8 cellular contexts compared by ENCODE assay signal in genomic region chr12:14776236-14776959, GRCh38. TPM values are rescaled to one million over a fixed set of nuclear protein-coding genes. Genes with fewer than 3 reads are reported as not detected.
A peak's percentile ranks its signal among the peaks of the same experiment; 100 is the strongest.
DNase-seq lines count a peak whose midpoint lies in the region; ATAC-seq lines count a peak whose summit lies in the region.

No MANE protein-coding gene starts in this region.

- H3K18ac ChIP-seq in mesenchymal stem cell (ENCODE audit: low read depth in 1 of 2, low read length in 2 of 2) = no peak overlapping the region

- peak overlapping the region in 1 of 2 experiments; percentile 95 for H3K4me3 ChIP-seq in mesenchymal stem cell (ENCODE audit: insufficient read depth in 1 of 2, low read depth in 1 of 2, low read length in 2 of 2)

- H2AFZ ChIP-seq in mesenchymal stem cell (ENCODE audit: low read depth, low read length) = no peak overlapping the region

- peaks cover 4% of the 10 kb centered on the region for H3K79me1 ChIP-seq in mesenchymal stem cell (replicated peaks; ENCODE audit: low read length, poor library complexity, severe bottlenecking)

- H2BK12ac ChIP-seq in mesenchymal stem cell (ENCODE audit: low read length in 2 of 2) = no peak overlapping the region

- peaks cover 16% of the 10 kb centered on the region for H3K4me1 Mint-ChIP-seq in activated T-helper 17 cell treated with anti-CD3 and anti-CD28 coated beads, Interleukin-2, amount 50 U/mL, for 72 hours

- no peak overlapping the region for H3K23ac ChIP-seq in mesenchymal stem cell (ENCODE audit: low read length in 2 of 2)

- peak overlapping the region; percentile 46 for H2AK5ac ChIP-seq in mesenchymal stem cell (ENCODE audit: low read length, severe bottlenecking)

- no peak overlapping the region for H3K4me2 ChIP-seq in mesenchymal stem cell (ENCODE audit: low read length, poor library complexity, severe bottlenecking)

- H3K14ac ChIP-seq in mesenchymal stem cell (ENCODE audit: low read length in 2 of 2) = no peak overlapping the region

- H3K36me3 Mint-ChIP-seq in activated T-helper 17 cell treated with anti-CD3 and anti-CD28 coated beads, Interleukin-2, amount 50 U/mL, for 72 hours (ENCODE audit: low read depth) = peaks cover 22% of the 10 kb centered on the region

- DNase-seq in AML-193 (lab: John Stamatoyannopoulos, UW) = peak; percentile 8 to 25
- DNase-seq in H4 (ENCODE audit: low spot score) = peak; percentile 24
- DNase-seq in mesenchymal stem cell = peak; percentile 39
- no peak for DNase-seq in 8988T

- H3K9ac ChIP-seq in mesenchymal stem cell (ENCODE audit: low read length) = peak overlapping the region; percentile 95

- no peak overlapping the region for H4K8ac ChIP-seq in mesenchymal stem cell (ENCODE audit: low read length)

- no peaks in the 10 kb centered on the region for H3K9me3 Mint-ChIP-seq in activated T-helper 17 cell treated with anti-CD3 and anti-CD28 coated beads, Interleukin-2, amount 50 U/mL, for 72 hours

- ATAC-seq in activated T-helper 17 cell treated with anti-CD3 and anti-CD28 coated beads, Interleukin-2, amount 50 U/mL, for 72 hours (replicated peaks) = no peak
- ATAC-seq in GM19023 (IDR thresholded peaks at IDR 0.05; ENCODE audit: unreplicated experiment) (no peak), GM18870 (IDR thresholded peaks at IDR 0.05; ENCODE audit: unreplicated experiment) (no peak), HG02798 (IDR thresholded peaks at IDR 0.05; ENCODE audit: poor library complexity, unreplicated experiment) (no peak)

- peak overlapping the region; percentile 99 for H3K4me3 Mint-ChIP-seq in activated T-helper 17 cell treated with anti-CD3 and anti-CD28 coated beads, Interleukin-2, amount 50 U/mL, for 72 hours

- H2BK120ac ChIP-seq in mesenchymal stem cell (ENCODE audit: low read depth, low read length) = no peak overlapping the region

- H2BK15ac ChIP-seq in mesenchymal stem cell (ENCODE audit: low read depth, poor library complexity, severe bottlenecking) = no peak overlapping the region

- H3K27ac ChIP-seq in mesenchymal stem cell (ENCODE audit: low read length, poor library complexity, severe bottlenecking) = no peak overlapping the region

- H3K9me3 ChIP-seq in mesenchymal stem cell (ENCODE audit: control insufficient read depth, low read length) = no peaks in the 10 kb centered on the region

- no peaks in the 10 kb centered on the region for H3K36me3 ChIP-seq in mesenchymal stem cell (ENCODE audit: control insufficient read depth in 1 of 2, insufficient read depth in 2 of 2, low read depth in 1 of 2, low read length in 2 of 2)

- H4K91ac ChIP-seq in mesenchymal stem cell (ENCODE audit: low read length) = no peak overlapping the region

- H2BK5ac ChIP-seq in mesenchymal stem cell (ENCODE audit: low read depth, low read length, poor library complexity, severe bottlenecking) = no peak overlapping the region

- no peak overlapping the region for H3K4ac ChIP-seq in mesenchymal stem cell (ENCODE audit: low read depth in 1 of 2, low read length in 2 of 2)

- H3K27me3 Mint-ChIP-seq in activated T-helper 17 cell treated with anti-CD3 and anti-CD28 coated beads, Interleukin-2, amount 50 U/mL, for 72 hours = no peaks in the 10 kb centered on the region

- no peaks in the 10 kb centered on the region for H3K27me3 ChIP-seq in mesenchymal stem cell (ENCODE audit: control insufficient read depth in 1 of 2, insufficient read depth in 1 of 2, low read length in 2 of 2)

- peak overlapping the region; percentile 95 for H3K27ac Mint-ChIP-seq in activated T-helper 17 cell treated with anti-CD3 and anti-CD28 coated beads, Interleukin-2, amount 50 U/mL, for 72 hours

- no peaks in the 10 kb centered on the region for H3K4me1 ChIP-seq in mesenchymal stem cell (ENCODE audit: control insufficient read depth, insufficient read depth, low read depth, low read length)

- 92% methylated on average over 5 of the region's 5 CpGs for WGBS in mesenchymal stem cell

RNA-seq across cellular contexts. Expression of gene WBP11, which starts 26.9 kb away (rescaled TPM):
- total RNA-seq in H4 (2014; rRNA removed; shearing (Covaris generic)) = 21.3 and 35.5 TPM in 2 replicates
- 100 to 1,000 TPM in 1 of 2 donors, 10 to 100 TPM in 1; 87.5 to 102 TPM for total RNA-seq in activated T-helper 17 cell treated with anti-CD3 and anti-CD28 coated beads, Interleukin-2, amount 50 U/mL, for 72 hours
- 58.2 TPM for polyA plus RNA-seq in mesenchymal stem cell (2013, experiment 1 of 2)
- 50.6 TPM for polyA plus RNA-seq in mesenchymal stem cell (2013, experiment 2 of 2)

RNA-seq across cellular contexts. Expression of gene C12orf60, which starts 27.1 kb away (rescaled TPM):
- total RNA-seq in H4 (2014; rRNA removed; shearing (Covaris generic)) = 1.2 and 2.8 TPM in 2 replicates
- 1 to 10 TPM; 2.6 to 3.7 TPM for total RNA-seq in activated T-helper 17 cell treated with anti-CD3 and anti-CD28 coated beads, Interleukin-2, amount 50 U/mL, for 72 hours
- 1.8 TPM for polyA plus RNA-seq in mesenchymal stem cell (2013, experiment 1 of 2)
- polyA plus RNA-seq in mesenchymal stem cell (2013, experiment 2 of 2) = 1.4 TPM

RNA-seq across cellular contexts. Expression of gene SMCO3, which starts 37.6 kb away (rescaled TPM):
- not detected in 2 replicates for total RNA-seq in H4 (2014; rRNA removed; shearing (Covaris generic))
- total RNA-seq in activated T-helper 17 cell treated with anti-CD3 and anti-CD28 coated beads, Interleukin-2, amount 50 U/mL, for 72 hours = not detected
- polyA plus RNA-seq in mesenchymal stem cell (2013, experiment 1 of 2) = 0.26 TPM
- 0.19 TPM for polyA plus RNA-seq in mesenchymal stem cell (2013, experiment 2 of 2)
